Comparison of ENCODE assay signal across 8 cellular contexts in the genomic region with DNA sequence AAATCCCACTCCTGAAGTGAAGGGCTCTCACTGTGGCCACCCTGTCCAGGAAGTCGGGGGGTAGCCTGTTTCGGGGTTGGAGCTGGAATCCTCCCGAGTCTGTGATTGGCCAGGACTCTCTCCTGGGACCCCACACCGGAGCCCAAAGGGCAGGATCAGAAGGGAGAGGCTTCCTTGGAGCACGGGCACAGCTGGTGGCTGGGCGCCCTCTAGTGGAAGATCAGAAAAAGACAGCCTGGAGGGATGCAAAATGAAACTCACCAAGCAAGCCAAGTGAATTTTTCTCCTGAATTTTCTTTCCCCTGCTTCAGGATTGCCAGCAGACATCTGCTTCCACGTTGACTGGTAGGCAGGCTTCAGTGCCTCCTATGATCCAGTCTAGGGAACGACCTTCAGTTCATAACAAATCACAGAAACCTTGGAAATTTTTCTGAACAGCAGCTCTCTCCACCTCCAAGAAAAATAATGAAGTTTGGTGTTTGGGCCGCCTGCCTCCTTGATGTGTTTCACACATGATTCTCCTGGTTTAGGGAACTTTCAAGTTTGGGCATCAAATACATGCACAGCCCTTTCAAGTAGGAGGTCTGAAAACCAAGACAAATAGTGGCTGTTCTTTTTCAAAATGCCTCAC.
DNase-seq lines count a peak whose midpoint lies in the region; ATAC-seq, FAIRE-seq and TF ChIP-seq lines count a peak whose summit lies in the region.

No MANE protein-coding gene starts in this region.

- intact Hi-C loops in A673 (cut with micrococcal nuclease; ENCODE audit: unreplicated experiment), result loop anchor here (2.0 to 10.0 kb wide), 3 partner anchors 669 to 1331 kb away; no protein-coding TSS in a partner anchor
- intact Hi-C loops in dorsolateral prefrontal cortex (cut with DNase I), result loop anchor here (10.0 kb wide), 5 partner anchors 641 to 1481 kb away; no protein-coding TSS in a partner anchor

- H3K27ac ChIP-seq in A673 (ENCODE audit: low read depth, low read length, poor library complexity, severe bottlenecking) (no peak overlapping the region), dorsolateral prefrontal cortex (peak overlapping the region in 5 of 59 donors; percentile 4 to 46 (median 36))

- POLR2A ChIA-PET in A673 (lab: Charles Lee; ENCODE audit: low non-redundant PET), result no interaction called here

- no TSS peak for BruUV-seq in A673 (replicated peaks; lab: Mats Ljungman, UMichigan)

- no peak for FAIRE-seq in GM19239 (lab: Jason Lieb, UNC)

- no peaks in the 10 kb centered on the region for H3K36me3 ChIP-seq in A673 (ENCODE audit: insufficient read depth, low read length, poor library complexity, severe bottlenecking)

- H3K4me3 ChIP-seq in A673 (ENCODE audit: low read depth, low read length, poor library complexity, severe bottlenecking) (no peak overlapping the region), dorsolateral prefrontal cortex (peak overlapping the region in 41 of 59 donors; percentile 0 to 56 (median 29))

- no peaks in the 10 kb centered on the region for H3K4me1 ChIP-seq in A673 (ENCODE audit: insufficient read depth, low read length, poor library complexity, severe bottlenecking)

- no peaks in the 10 kb centered on the region for H3K9me3 ChIP-seq in A673 (ENCODE audit: low read depth, low read length, poor library complexity, severe bottlenecking)

- peak; percentile 73 for DNase-seq in A673 (ENCODE audit: low spot score)
- DNase-seq in GM19239 (ENCODE audit: insufficient read length, low spot score), result peak; percentile 48
- DNase-seq in NCI-H345 treated with DMSO at 0.1 percent for 48 hours (lab: John Stamatoyannopoulos, UW; ENCODE audit: unreplicated experiment), result peak; percentile 29
- DNase-seq in activated CD4-positive, alpha-beta T cell treated with anti-CD3 and anti-CD28 coated beads, Interleukin-2, amount 50 U/mL, for 1 hour, result peak; percentile 50
- DNase-seq in dorsolateral prefrontal cortex, result peak in 9 of 10 donors; percentile 45 to 78 (median 65)
- DNase-seq in medulla oblongata (ENCODE audit: extremely low spot score), result peak; percentile 73
- DNase-seq in stimulated activated CD8-positive, alpha-beta memory T cell treated with anti-CD3 and anti-CD28 coated beads, Interleukin-15, amount 100 ng/mL, for 48 hours (ENCODE audit: low read depth in 2 of 2), result peak; percentile 16 to 23

- no peak for ATAC-seq in HG02884 (IDR thresholded peaks at IDR 0.05; ENCODE audit: unreplicated experiment)

- no peaks in the 10 kb centered on the region for H3K27me3 ChIP-seq in A673 (replicated peaks; ENCODE audit: insufficient read depth, low read depth, low read length, poor library complexity)
- peaks cover 0 to 5% (median 0%) of the 10 kb centered on the region in 45 donors for H3K27me3 ChIP-seq in dorsolateral prefrontal cortex

- TF ChIP-seq CTCF in A673 (conservative IDR thresholded peaks at IDR 0.05; ENCODE audit: low read depth, low read length) (peak; percentile 92), dorsolateral prefrontal cortex (IDR thresholded peaks at IDR 0.05 in 54 of 56, conservative IDR thresholded peaks at IDR 0.05 in 2 of 56; ENCODE audit: low read depth in 1 of 56, partially characterized antibody in 56 of 56) (peak; percentile 86 to 98 (median 95))

- CTCF ChIA-PET in A673 (lab: Charles Lee), result interaction anchor here (0.5 to 2.7 kb wide), 7 partner anchors 16 to 919 kb away, joined by 3 to 23 read pairs (median 4); no protein-coding TSS in a partner anchor

Comparison
In these comparisons a context has a peak if more than half of its experiments do, and no peak if none do; other contexts are left out.
1. DNase-seq: peak in every context shown above with its lines; median percentile 73 in A673; 73 in medulla oblongata; 65 in dorsolateral prefrontal cortex; 50 in activated CD4-positive, alpha-beta T cell treated with anti-CD3 and anti-CD28 coated beads, Interleukin-2, amount 50 U/mL, for 1 hour; 48 in GM19239; 29 in NCI-H345 treated with DMSO at 0.1 percent for 48 hours; 20 in stimulated activated CD8-positive, alpha-beta memory T cell treated with anti-CD3 and anti-CD28 coated beads, Interleukin-15, amount 100 ng/mL, for 48 hours.